8 cellular contexts compared by ENCODE assay signal in genomic region chr16:31033709-31034492, GRCh38. TPM values are rescaled to one million over a fixed set of nuclear protein-coding genes. Genes with fewer than 3 reads are reported as not detected.
DNase-seq lines count a peak whose midpoint lies in the region; ATAC-seq, FAIRE-seq and TF ChIP-seq lines count a peak whose summit lies in the region.

No MANE protein-coding gene starts in this region.

- WGBS in lung, 2 donors: 0 to 1% methylated on average over 47 of the region's 47 CpGs

- peaks cover 9 to 11% of the 10 kb centered on the region in 2 donors for H3K4me1 ChIP-seq in lung (ENCODE audit: control insufficient read depth in 2 of 2, insufficient read depth in 2 of 2, low read length in 2 of 2)

- H3K36me3 Mint-ChIP-seq in activated CD4-positive, alpha-beta memory T cell treated with anti-CD3 and anti-CD28 coated beads, Interleukin-2, amount 10 ng/mL, durations not matched to agents 7 days and 5 days (ENCODE audit: low read depth): peaks cover 39% of the 10 kb centered on the region

- peak overlapping the region; percentile 86 for H3K4me3 Mint-ChIP-seq in activated CD4-positive, alpha-beta memory T cell treated with anti-CD3 and anti-CD28 coated beads, Interleukin-2, amount 10 ng/mL, durations not matched to agents 7 days and 5 days

- POLR2A ChIA-PET in BJ (lab: Charles Lee): interaction anchor here (0.6 kb wide), 1 partner anchor 59 kb away, joined by 5 read pairs; no protein-coding TSS in a partner anchor
- POLR2A ChIA-PET in activated CD4-positive, alpha-beta memory T cell treated with anti-CD3 and anti-CD28 coated beads, Interleukin-2, amount 10 ng/mL, durations not matched to agents 7 days and 5 days (lab: Charles Lee): interaction anchor here (0.7 to 4.6 kb wide), 7 partner anchors 26 to 146 kb away, joined by 3 to 29 read pairs (median 4); partner anchors contain the start of genes FUS, KAT8, VKORC1 and ZNF646

- peak overlapping the region; percentile 74 for H3K4me3 ChIP-seq in BJ (ENCODE audit: low read depth, low read length)
- peak overlapping the region; percentile 98 for H3K4me3 ChIP-seq in lung

- TF ChIP-seq CTCF in BJ (IDR thresholded peaks at IDR 0.05; ENCODE audit: insufficient read depth, low read depth, low read length): no peak
- no peak for TF ChIP-seq CTCF in lung (IDR thresholded peaks at IDR 0.05; ENCODE audit: control extremely low read depth, extremely low read depth)

- peak overlapping the region; percentile 90 to 97 for H3K27ac ChIP-seq in lung (ENCODE audit: low read depth in 1 of 2, low read length in 1 of 2)

- H3K27me3 Mint-ChIP-seq in activated CD4-positive, alpha-beta memory T cell treated with anti-CD3 and anti-CD28 coated beads, Interleukin-2, amount 10 ng/mL, durations not matched to agents 7 days and 5 days: no peaks in the 10 kb centered on the region

- no peaks in the 10 kb centered on the region for H3K27me3 ChIP-seq in BJ (ENCODE audit: control insufficient read depth, insufficient read depth, low read length)
- no peaks in the 10 kb centered on the region for H3K27me3 ChIP-seq in lung (ENCODE audit: control insufficient read depth, insufficient read depth)

- H3K36me3 ChIP-seq in BJ (ENCODE audit: control insufficient read depth, insufficient read depth, low read length): peaks cover 22% of the 10 kb centered on the region
- H3K36me3 ChIP-seq in lung (ENCODE audit: control insufficient read depth in 2 of 2, insufficient read depth in 2 of 2, low read length in 2 of 2): peaks cover 0 to 18% of the 10 kb centered on the region in 2 donors

- peak overlapping the region; percentile 79 for H3K27ac Mint-ChIP-seq in activated CD4-positive, alpha-beta memory T cell treated with anti-CD3 and anti-CD28 coated beads, Interleukin-2, amount 10 ng/mL, durations not matched to agents 7 days and 5 days

- H3K9me3 Mint-ChIP-seq in activated CD4-positive, alpha-beta memory T cell treated with anti-CD3 and anti-CD28 coated beads, Interleukin-2, amount 10 ng/mL, durations not matched to agents 7 days and 5 days: no peaks in the 10 kb centered on the region

- FAIRE-seq in GM19239 (lab: Jason Lieb, UNC): peak; percentile 86

- H3K4me1 Mint-ChIP-seq in activated CD4-positive, alpha-beta memory T cell treated with anti-CD3 and anti-CD28 coated beads, Interleukin-2, amount 10 ng/mL, durations not matched to agents 7 days and 5 days: peaks cover 28% of the 10 kb centered on the region

- no peaks in the 10 kb centered on the region for H3K9me3 ChIP-seq in lung (ENCODE audit: control insufficient read depth in 2 of 2, insufficient read depth in 1 of 2, low read length in 1 of 2)

- peak; percentile 17 for DNase-seq in BJ (ENCODE audit: low read depth)
- peak; percentile 91 for DNase-seq in GM19239 (ENCODE audit: insufficient read length, low spot score)
- DNase-seq in NCI-H774 (lab: John Stamatoyannopoulos, UW): peak; percentile 66
- peak; percentile 91 for DNase-seq in activated CD4-positive, alpha-beta memory T cell treated with anti-CD3 and anti-CD28 coated beads, Interleukin-2, amount 10 ng/mL, durations not matched to agents 7 days and 5 days
- peak; percentile 88 for DNase-seq in ecto neural progenitor cell (ENCODE audit: low spot score)
- DNase-seq in lung (ENCODE audit: low spot score): peak; percentile 91
- peak; percentile 65 to 75 (median 71) for DNase-seq in stimulated activated CD4-positive, alpha-beta T cell treated with anti-CD3 and anti-CD28 coated beads, TNF-alpha, amount 100 ng/mL, for 1 hour (ENCODE audit: low read depth in 3 of 3, low spot score in 1 of 3)

- ATAC-seq in HG03469 (IDR thresholded peaks at IDR 0.05; ENCODE audit: unreplicated experiment): peak; percentile 31
- peak; percentile 79 for ATAC-seq in lung (ENCODE audit: insufficient read depth, low FRiP score)

- CTCF ChIA-PET in BJ (lab: Yijun Ruan, JAX): interaction anchor here (0.9 to 1.4 kb wide), 3 partner anchors 9 to 50 kb away, joined by 3 to 5 read pairs (median 3); no protein-coding TSS in a partner anchor
- CTCF ChIA-PET in activated CD4-positive, alpha-beta memory T cell treated with anti-CD3 and anti-CD28 coated beads, Interleukin-2, amount 10 ng/mL, durations not matched to agents 7 days and 5 days (lab: Charles Lee): interaction anchor here (0.8 to 1.8 kb wide), 3 partner anchors 48 to 108 kb away, joined by 3 read pairs; no protein-coding TSS in a partner anchor

RNA-seq across cellular contexts. Expression of gene STX4, which starts 0.5 kb away (rescaled TPM):
- polyA plus RNA-seq in BJ (2011; rRNA removed) (41.7 and 53.6 TPM in 2 replicates), lung (10 to 100 TPM; 90.4 to 98.3 TPM)
- 26.5 and 41.5 TPM in 2 replicates for polyA minus RNA-seq in BJ (2011; rRNA and poly(A)+ RNA removed)
- 10 to 100 TPM; 67.2 to 70.0 TPM for total RNA-seq in activated CD4-positive, alpha-beta memory T cell treated with anti-CD3 and anti-CD28 coated beads, Interleukin-2, amount 10 ng/mL, durations not matched to agents 7 days and 5 days
- total RNA-seq in lung: 10 to 100 TPM; 41.6 to 81.1 TPM

RNA-seq across cellular contexts. Expression of gene STX1B, which starts 23.5 kb away (rescaled TPM):
- polyA plus RNA-seq in BJ (2011; rRNA removed) (1.5 and 1.6 TPM in 2 replicates), lung (under 1 TPM; 0.33 to 0.49 TPM)
- 1.6 and 1.7 TPM in 2 replicates for polyA minus RNA-seq in BJ (2011; rRNA and poly(A)+ RNA removed)
- total RNA-seq in activated CD4-positive, alpha-beta memory T cell treated with anti-CD3 and anti-CD28 coated beads, Interleukin-2, amount 10 ng/mL, durations not matched to agents 7 days and 5 days: 1 to 10 TPM; 1.5 to 1.7 TPM
- total RNA-seq in lung: under 1 TPM; 0.17 to 0.64 TPM

RNA-seq across cellular contexts. Expression of gene ZNF668, which starts 40.1 kb away (rescaled TPM):
- polyA plus RNA-seq in BJ (2011; rRNA removed): 10.2 and 16.3 TPM in 2 replicates
- 7.8 and 10.9 TPM in 2 replicates for polyA minus RNA-seq in BJ (2011; rRNA and poly(A)+ RNA removed)
- 10 to 100 TPM; 13.9 to 17.4 TPM for total RNA-seq in activated CD4-positive, alpha-beta memory T cell treated with anti-CD3 and anti-CD28 coated beads, Interleukin-2, amount 10 ng/mL, durations not matched to agents 7 days and 5 days
- 10 to 100 TPM in 1 of 2 donors, 1 to 10 TPM in 1; 4.0 to 13.2 TPM for total RNA-seq in lung
- polyA plus RNA-seq in lung: 10 to 100 TPM; 10.7 TPM

RNA-seq across cellular contexts. Expression of gene ZNF646, which starts 40.3 kb away (rescaled TPM):
- polyA plus RNA-seq in BJ (2011; rRNA removed) (3.3 and 4.2 TPM in 2 replicates), lung (10 to 100 TPM in 1 of 2 donors, 1 to 10 TPM in 1; 8.4 to 12.2 TPM)
- polyA minus RNA-seq in BJ (2011; rRNA and poly(A)+ RNA removed): 7.8 and 12.5 TPM in 2 replicates
- 10 to 100 TPM; 31.9 to 32.1 TPM for total RNA-seq in activated CD4-positive, alpha-beta memory T cell treated with anti-CD3 and anti-CD28 coated beads, Interleukin-2, amount 10 ng/mL, durations not matched to agents 7 days and 5 days
- total RNA-seq in lung: 10 to 100 TPM; 12.7 to 20.5 TPM

RNA-seq across cellular contexts. Expression of gene HSD3B7, which starts 48.9 kb away (rescaled TPM):
- polyA plus RNA-seq in BJ (2011; rRNA removed): 15.4 and 25.0 TPM in 2 replicates
- 9.3 and 13.1 TPM in 2 replicates for polyA minus RNA-seq in BJ (2011; rRNA and poly(A)+ RNA removed)
- total RNA-seq in activated CD4-positive, alpha-beta memory T cell treated with anti-CD3 and anti-CD28 coated beads, Interleukin-2, amount 10 ng/mL, durations not matched to agents 7 days and 5 days: 1 to 10 TPM; 7.1 to 7.5 TPM
- total RNA-seq in lung: 10 to 100 TPM in 1 of 2 donors, 1 to 10 TPM in 1; 6.2 to 34.5 TPM
- 10 to 100 TPM; 20.2 to 21.1 TPM for polyA plus RNA-seq in lung

Comparison
In these comparisons a context has a peak if more than half of its experiments do, and no peak if none do; other contexts are left out.
1. Peak in every context shown above with its lines: DNase-seq, ATAC-seq, H3K4me3 ChIP-seq and H3K27ac ChIP-seq.
2. DNase-seq: peak in every context shown above with its lines; median percentile 91 in GM19239; 91 in activated CD4-positive, alpha-beta memory T cell treated with anti-CD3 and anti-CD28 coated beads, Interleukin-2, amount 10 ng/mL, durations not matched to agents 7 days and 5 days; 91 in lung; 88 in ecto neural progenitor cell; 71 in stimulated activated CD4-positive, alpha-beta T cell treated with anti-CD3 and anti-CD28 coated beads, TNF-alpha, amount 100 ng/mL, for 1 hour; 66 in NCI-H774; 17 in BJ.